In genomic region chr6:79687759-79688158, GRCh38 we compare ENCODE assay signal across 15 cellular contexts. TPM values are rescaled to one million over a fixed set of nuclear protein-coding genes. Genes with fewer than 3 reads are reported as not detected.
A peak's percentile ranks its signal among the peaks of the same experiment; 100 is the strongest.
DNase-seq lines count a peak whose midpoint lies in the region; ATAC-seq and TF ChIP-seq lines count a peak whose summit lies in the region.
"Had no signal": no experiment of that assay in that cellular context is flagged by ENCODE, and none has a peak within 500 bp of the region (broad histone marks: within the 10 kb centered on the region; RNA-seq: fewer than 3 reads in every experiment).

No MANE protein-coding gene starts in this region.

- H3K4me1 ChIP-seq in right atrium auricular region (peaks cover 0 to 14% of the 10 kb centered on the region in 2 donors), upper lobe of right lung (no peaks in the 10 kb centered on the region)

- DNase-seq in Right ventricle myocardium inferior (ENCODE audit: missing footprints): no peak
- DNase-seq in right atrium auricular region (ENCODE audit: low spot score): no peak
- peak; percentile 64 for DNase-seq in OCI-M1 (lab: John Stamatoyannopoulos, UW)
- DNase-seq in left colon: no peak
- no peak for DNase-seq in upper lobe of right lung
- no peak for DNase-seq in midbrain (lab: John Stamatoyannopoulos, UW)
- no peak for DNase-seq in LoVo (ENCODE audit: low spot score)
- no peak for DNase-seq in HFFc6
- DNase-seq: activated CD4-positive, alpha-beta T cell treated with anti-CD3 and anti-CD28 coated beads, Interleukin-2, amount 50 U/mL, for 4 hours; aorta; T-helper 2 cell had no signal

- no peak overlapping the region for H3K27ac Mint-ChIP-seq in HFFc6

- intact Hi-C loops in Right ventricle myocardium inferior (cut with DNase I) (no loop called here), left colon (cut with DNase I, micrococcal nuclease) (no loop called here), upper lobe of right lung (cut with DNase I) (no loop called here)

- no peak overlapping the region for H3K4me3 ChIP-seq in right atrium auricular region
- no peak overlapping the region for H3K4me3 ChIP-seq in upper lobe of right lung
- H3K4me3 ChIP-seq: lung, smooth muscle cell, suprapubic skin had no signal

- H3K36me3 ChIP-seq in right atrium auricular region: no peaks in the 10 kb centered on the region
- H3K36me3 ChIP-seq in upper lobe of right lung: no peaks in the 10 kb centered on the region
- H3K36me3 ChIP-seq: neutrophil, suprapubic skin had no signal

- peak; percentile 63 for ATAC-seq in Right ventricle myocardium inferior
- ATAC-seq in left colon: peak; percentile 68
- peak; percentile 41 for ATAC-seq in upper lobe of right lung

- H3K27ac ChIP-seq in right atrium auricular region: no peak overlapping the region
- no peak overlapping the region for H3K27ac ChIP-seq in upper lobe of right lung
- H3K27ac ChIP-seq: neutrophil, suprapubic skin had no signal

- H3K9me3 ChIP-seq in right atrium auricular region (no peaks in the 10 kb centered on the region), upper lobe of right lung (no peaks in the 10 kb centered on the region)
- H3K9me3 ChIP-seq: neutrophil, suprapubic skin had no signal

- no peaks in the 10 kb centered on the region for H3K9me3 Mint-ChIP-seq in HFFc6

- H3K36me3 Mint-ChIP-seq in HFFc6 (ENCODE audit: low read depth): no peaks in the 10 kb centered on the region

- H3K27me3 ChIP-seq in right atrium auricular region: no peaks in the 10 kb centered on the region
- no peaks in the 10 kb centered on the region for H3K27me3 ChIP-seq in upper lobe of right lung
- H3K27me3 ChIP-seq: neutrophil, suprapubic skin had no signal

- peaks cover 2% of the 10 kb centered on the region; the same call in 1 of the 2 replicates for H3K27me3 Mint-ChIP-seq in HFFc6 (ENCODE audit: insufficient read depth)

- H3K4me1 Mint-ChIP-seq in HFFc6 (ENCODE audit: low read depth): no peaks in the 10 kb centered on the region

- no peak overlapping the region for H3K4me3 Mint-ChIP-seq in HFFc6

- TF ChIP-seq CTCF in right atrium auricular region (IDR thresholded peaks at IDR 0.05) (no peak), upper lobe of right lung (IDR thresholded peaks at IDR 0.05) (no peak), HFFc6 (IDR thresholded peaks at IDR 0.05) (no peak)

RNA-seq across cellular contexts. Expression of gene SH3BGRL2, which starts 56.6 kb away (rescaled TPM):
- total RNA-seq in Right ventricle myocardium inferior: 7.9 TPM
- total RNA-seq in right atrium auricular region: 10 to 100 TPM in 1 of 2 donors, 1 to 10 TPM in 1; 9.6 to 15.5 TPM
- total RNA-seq in left colon: 100 to 1,000 TPM; 141 to 157 TPM
- 33.9 TPM for total RNA-seq in upper lobe of right lung
- under 1 TPM; 0.14 to 0.43 (median 0.23) TPM for total RNA-seq in HFFc6 (2021; fragmentation: NEBNext Ultra II Directional; extraction: Animal tissue kit (Norgen Biotek cat#: 25700))
